In genomic region chr12:47110706-47111391, GRCh38 we compare ENCODE assay signal across 19 cellular contexts. TPM values are rescaled to one million over a fixed set of nuclear protein-coding genes. Genes with fewer than 3 reads are reported as not detected.
DNase-seq lines count a peak whose midpoint lies in the region; ATAC-seq and TF ChIP-seq lines count a peak whose summit lies in the region.
"Had no signal": no experiment of that assay in that cellular context is flagged by ENCODE, and none has a peak within 500 bp of the region (broad histone marks: within the 10 kb centered on the region; RNA-seq: fewer than 3 reads in every experiment).

No MANE protein-coding gene starts in this region.

- ATAC-seq in natural killer cell treated with Interleukin-12 subunit alpha and Interleukin-12 subunit beta and Interleukin-15 and Interleukin-18, amount 100 ng/mL, for 72 hours, result no peak
- no peak for ATAC-seq in natural killer cell
- ATAC-seq in T-helper 17 cell, result no peak
- peak; percentile 81 for ATAC-seq in activated naive CD8-positive, alpha-beta T cell treated with anti-CD3 and anti-CD28 coated beads, Interleukin-2, amount 50 U/mL, for 24 hours
- peak; percentile 77 for ATAC-seq in stimulated activated naive CD8-positive, alpha-beta T cell treated with anti-CD3 and anti-CD28 coated beads, Interleukin-15, amount 100 ng/mL, for 72 hours
- ATAC-seq in HG02642 (IDR thresholded peaks at IDR 0.05; ENCODE audit: poor library complexity, unreplicated experiment), result no peak
- ATAC-seq: HCT116, lower lobe of right lung, upper lobe of right lung had no signal

- intact Hi-C loops in natural killer cell (cut with micrococcal nuclease), result no loop called here

- peak overlapping the region; percentile 18 to 24 for H3K27ac Mint-ChIP-seq in natural killer cell treated with Interleukin-12 subunit alpha and Interleukin-12 subunit beta and Interleukin-15 and Interleukin-18, amount 100 ng/mL, for 72 hours
- H3K27ac Mint-ChIP-seq in natural killer cell, result peak overlapping the region in 1 of 2 donors; percentile 66
- H3K27ac Mint-ChIP-seq in T-helper 17 cell, result peak overlapping the region; percentile 81
- peak overlapping the region; percentile 91 for H3K27ac Mint-ChIP-seq in activated naive CD8-positive, alpha-beta T cell treated with anti-CD3 and anti-CD28 coated beads, Interleukin-2, amount 50 U/mL, for 24 hours
- H3K27ac Mint-ChIP-seq in stimulated activated naive CD8-positive, alpha-beta T cell treated with anti-CD3 and anti-CD28 coated beads, Interleukin-15, amount 100 ng/mL, for 72 hours, result peak overlapping the region in 1 of 2 donors; percentile 29
- H3K27ac Mint-ChIP-seq: nephron had no signal

- H3K4me1 Mint-ChIP-seq in natural killer cell treated with Interleukin-12 subunit alpha and Interleukin-12 subunit beta and Interleukin-15 and Interleukin-18, amount 100 ng/mL, for 72 hours (ENCODE audit: low read depth in 2 of 2), result peaks cover 9 to 17% of the 10 kb centered on the region in 2 donors
- H3K4me1 Mint-ChIP-seq in natural killer cell (peaks cover 9 to 12% of the 10 kb centered on the region in 2 donors), T-helper 17 cell (peaks cover 21% of the 10 kb centered on the region)
- H3K4me1 Mint-ChIP-seq in activated naive CD8-positive, alpha-beta T cell treated with anti-CD3 and anti-CD28 coated beads, Interleukin-2, amount 50 U/mL, for 24 hours, result peaks cover 43% of the 10 kb centered on the region
- peaks cover 37% of the 10 kb centered on the region for H3K4me1 Mint-ChIP-seq in stimulated activated naive CD8-positive, alpha-beta T cell treated with anti-CD3 and anti-CD28 coated beads, Interleukin-15, amount 100 ng/mL, for 72 hours
- H3K4me1 Mint-ChIP-seq: nephron had no signal

- no peaks in the 10 kb centered on the region for H3K36me3 Mint-ChIP-seq in natural killer cell treated with Interleukin-12 subunit alpha and Interleukin-12 subunit beta and Interleukin-15 and Interleukin-18, amount 100 ng/mL, for 72 hours
- H3K36me3 Mint-ChIP-seq in natural killer cell (no peaks in the 10 kb centered on the region), T-helper 17 cell (ENCODE audit: low read depth) (peaks cover 4% of the 10 kb centered on the region)
- peaks cover 19% of the 10 kb centered on the region for H3K36me3 Mint-ChIP-seq in activated naive CD8-positive, alpha-beta T cell treated with anti-CD3 and anti-CD28 coated beads, Interleukin-2, amount 50 U/mL, for 24 hours (ENCODE audit: low read depth)

- H3K4me3 Mint-ChIP-seq in natural killer cell treated with Interleukin-12 subunit alpha and Interleukin-12 subunit beta and Interleukin-15 and Interleukin-18, amount 100 ng/mL, for 72 hours, result peak overlapping the region; percentile 68
- H3K4me3 Mint-ChIP-seq in natural killer cell (no peak overlapping the region), T-helper 17 cell (peak overlapping the region; percentile 5)
- H3K4me3 Mint-ChIP-seq in activated naive CD8-positive, alpha-beta T cell treated with anti-CD3 and anti-CD28 coated beads, Interleukin-2, amount 50 U/mL, for 24 hours, result peak overlapping the region; percentile 9
- H3K4me3 Mint-ChIP-seq in stimulated activated naive CD8-positive, alpha-beta T cell treated with anti-CD3 and anti-CD28 coated beads, Interleukin-15, amount 100 ng/mL, for 72 hours, result peak overlapping the region in 1 of 2 donors; percentile 7
- H3K4me3 Mint-ChIP-seq: nephron had no signal

- no peaks in the 10 kb centered on the region for H3K9me3 ChIP-seq in T-helper 17 cell (ENCODE audit: control insufficient read depth, low read length, poor library complexity, severe bottlenecking)
- H3K9me3 ChIP-seq: BLaER1 treated with 17β-estradiol and CSF1 and Interleukin-3, amounts not matched to agents 10 nM and 100 nM; colonic mucosa; lower lobe of right lung; sigmoid colon; upper lobe of right lung had no signal

- DNase-seq in natural killer cell treated with Interleukin-12 subunit alpha and Interleukin-12 subunit beta and Interleukin-15 and Interleukin-18, amount 100 ng/mL, for 72 hours (ENCODE audit: low spot score), result no peak
- DNase-seq in natural killer cell, result no peak
- no peak for DNase-seq in T-helper 17 cell
- no peak for DNase-seq in activated naive CD8-positive, alpha-beta T cell treated with anti-CD3 and anti-CD28 coated beads, Interleukin-2, amount 50 U/mL, for 24 hours
- no peak for DNase-seq in stimulated activated naive CD8-positive, alpha-beta T cell treated with anti-CD3 and anti-CD28 coated beads, Interleukin-15, amount 100 ng/mL, for 72 hours
- DNase-seq in NK-92 (lab: John Stamatoyannopoulos, UW; ENCODE audit: unreplicated experiment), result no peak
- DNase-seq: colonic mucosa; effector CD4-positive, alpha-beta T cell; lower lobe of right lung; NCI-H146; NCI-H446; SIG-M5; sigmoid colon; stimulated activated CD4-positive, alpha-beta T cell treated with anti-CD3 and anti-CD28 coated beads, Interleukin-12 subunit alpha, Interleukin-12 subunit beta, amount 100 ng/mL, for 4 hours; upper lobe of right lung had no signal

- no peaks in the 10 kb centered on the region for H3K9me3 Mint-ChIP-seq in natural killer cell treated with Interleukin-12 subunit alpha and Interleukin-12 subunit beta and Interleukin-15 and Interleukin-18, amount 100 ng/mL, for 72 hours
- no peaks in the 10 kb centered on the region for H3K9me3 Mint-ChIP-seq in natural killer cell
- no peaks in the 10 kb centered on the region for H3K9me3 Mint-ChIP-seq in activated naive CD8-positive, alpha-beta T cell treated with anti-CD3 and anti-CD28 coated beads, Interleukin-2, amount 50 U/mL, for 24 hours
- H3K9me3 Mint-ChIP-seq in stimulated activated naive CD8-positive, alpha-beta T cell treated with anti-CD3 and anti-CD28 coated beads, Interleukin-15, amount 100 ng/mL, for 72 hours, result no peaks in the 10 kb centered on the region
- H3K9me3 Mint-ChIP-seq: nephron had no signal

- TF ChIP-seq CTCF in natural killer cell (IDR thresholded peaks at IDR 0.05), result no peak

- no peaks in the 10 kb centered on the region for H3K27me3 Mint-ChIP-seq in natural killer cell treated with Interleukin-12 subunit alpha and Interleukin-12 subunit beta and Interleukin-15 and Interleukin-18, amount 100 ng/mL, for 72 hours
- H3K27me3 Mint-ChIP-seq in natural killer cell (ENCODE audit: low read depth in 2 of 2) (no peaks in the 10 kb centered on the region), T-helper 17 cell (no peaks in the 10 kb centered on the region)
- H3K27me3 Mint-ChIP-seq in activated naive CD8-positive, alpha-beta T cell treated with anti-CD3 and anti-CD28 coated beads, Interleukin-2, amount 50 U/mL, for 24 hours, result no peaks in the 10 kb centered on the region
- no peaks in the 10 kb centered on the region for H3K27me3 Mint-ChIP-seq in stimulated activated naive CD8-positive, alpha-beta T cell treated with anti-CD3 and anti-CD28 coated beads, Interleukin-15, amount 100 ng/mL, for 72 hours

RNA-seq across cellular contexts. Expression of gene AMIGO2, which starts 31.1 kb away (rescaled TPM):
- 1 to 10 TPM; 5.0 to 5.6 TPM for total RNA-seq in natural killer cell treated with Interleukin-12 subunit alpha and Interleukin-12 subunit beta and Interleukin-15 and Interleukin-18, amount 100 ng/mL, for 72 hours
- 1 to 10 TPM; 8.0 to 9.9 (median 8.1) TPM for total RNA-seq in natural killer cell
- 1 to 10 TPM; 8.0 to 9.1 TPM for total RNA-seq in T-helper 17 cell

RNA-seq across cellular contexts. Expression of gene PCED1B, which starts 31.4 kb away (rescaled TPM):
- total RNA-seq in natural killer cell treated with Interleukin-12 subunit alpha and Interleukin-12 subunit beta and Interleukin-15 and Interleukin-18, amount 100 ng/mL, for 72 hours, result 10 to 100 TPM; 39.5 to 41.2 TPM
- 10 to 100 TPM; 30.2 to 35.9 (median 33.3) TPM for total RNA-seq in natural killer cell
- 10 to 100 TPM; 48.6 to 54.2 TPM for total RNA-seq in T-helper 17 cell

Comparison
In these comparisons a context has a peak if more than half of its experiments do, and no peak if none do; other contexts are left out.
1. ATAC-seq: peak in activated naive CD8-positive, alpha-beta T cell treated with anti-CD3 and anti-CD28 coated beads, Interleukin-2, amount 50 U/mL, for 24 hours (single experiment) and stimulated activated naive CD8-positive, alpha-beta T cell treated with anti-CD3 and anti-CD28 coated beads, Interleukin-15, amount 100 ng/mL, for 72 hours (single experiment); none in natural killer cell treated with Interleukin-12 subunit alpha and Interleukin-12 subunit beta and Interleukin-15 and Interleukin-18, amount 100 ng/mL, for 72 hours (0 of 2), natural killer cell (0 of 3), T-helper 17 cell (single experiment) and HG02642 (single experiment).